Comparison of ENCODE assay signal across 14 cellular contexts in the genomic region with DNA sequence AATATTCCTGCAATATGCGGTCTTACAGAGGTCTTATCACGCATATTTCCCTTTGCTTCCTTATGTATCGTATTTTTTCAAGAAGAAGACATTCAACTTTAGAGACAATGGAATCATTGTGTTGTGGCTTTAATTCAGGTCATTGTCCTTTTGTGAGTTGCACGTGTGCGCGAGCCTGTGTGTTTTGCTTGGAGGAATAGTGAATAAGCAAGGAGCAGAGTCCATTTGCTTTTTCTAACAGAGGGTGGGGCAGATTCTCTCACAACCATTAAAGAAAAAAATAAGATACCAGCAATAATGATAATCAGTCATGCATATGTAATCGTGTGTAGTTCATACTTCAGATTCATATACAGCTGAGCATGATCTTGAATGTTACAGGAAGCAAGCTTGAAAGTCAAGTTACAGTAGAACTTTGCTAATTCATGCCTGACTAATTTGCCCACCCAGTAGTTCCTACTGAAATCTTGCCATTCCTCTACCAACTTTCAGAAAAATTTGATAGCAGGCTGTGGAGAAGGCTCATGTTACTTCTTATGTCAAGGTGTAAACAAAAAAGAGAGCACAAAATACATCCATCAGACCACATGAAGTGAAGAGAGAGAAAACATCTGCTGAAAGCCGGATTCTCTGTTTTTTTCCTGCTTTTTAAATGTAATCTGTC.
DNase-seq lines count a peak whose midpoint lies in the region; ATAC-seq and TF ChIP-seq lines count a peak whose summit lies in the region.
"Had no signal": no experiment of that assay in that cellular context is flagged by ENCODE, and none has a peak within 500 bp of the region (broad histone marks: within the 10 kb centered on the region; RNA-seq: fewer than 3 reads in every experiment).

No MANE protein-coding gene starts in this region.

- ATAC-seq in Right ventricle myocardium inferior (no peak), HG03521 (IDR thresholded peaks at IDR 0.05; ENCODE audit: unreplicated experiment) (no peak)
- ATAC-seq: activated CD8-positive, alpha-beta T cell treated with anti-CD3 and anti-CD28 coated beads for 36 hours; activated naive CD4-positive, alpha-beta T cell treated with anti-CD3 and anti-CD28 coated beads, Interleukin-2, amount 50 U/mL, for 72 hours had no signal

- H3K4me3 Mint-ChIP-seq in brain = peak overlapping the region in 3 of 5 experiments; percentile 39 to 40 (median 40)
- H3K4me3 Mint-ChIP-seq: activated CD8-positive, alpha-beta T cell treated with anti-CD3 and anti-CD28 coated beads for 36 hours had no signal

- peak overlapping the region; percentile 19 to 88 (median 74) for H3K27ac Mint-ChIP-seq in brain
- H3K27ac Mint-ChIP-seq: activated CD8-positive, alpha-beta T cell treated with anti-CD3 and anti-CD28 coated beads for 36 hours; activated naive CD4-positive, alpha-beta T cell treated with anti-CD3 and anti-CD28 coated beads, Interleukin-2, amount 50 U/mL, for 72 hours had no signal

- TF ChIP-seq CTCF in right atrium auricular region (IDR thresholded peaks at IDR 0.05) (no peak), brain (conservative IDR thresholded peaks at IDR 0.05) (no peak), GM13977 (IDR thresholded peaks at IDR 0.05; ENCODE audit: extremely low read depth, insufficient read depth, missing control alignments) (no peak)

- H3K27ac ChIP-seq in right atrium auricular region (peak overlapping the region; percentile 16 to 83), mucosa of rectum (ENCODE audit: low read depth in 2 of 2, low read length in 2 of 2) (peak overlapping the region; percentile 83 to 94)
- H3K27ac ChIP-seq: dorsolateral prefrontal cortex had no signal

- DNase-seq in right atrium auricular region (ENCODE audit: low spot score) (no peak), Right ventricle myocardium inferior (ENCODE audit: missing footprints) (no peak), NCI-H2029 (lab: John Stamatoyannopoulos, UW) (no peak), NCI-H1417 treated with DMSO at 0.1 percent for 48 hours (lab: John Stamatoyannopoulos, UW) (no peak), GM13977 (ENCODE audit: low spot score) (no peak)
- DNase-seq: activated CD8-positive, alpha-beta T cell treated with anti-CD3 and anti-CD28 coated beads for 36 hours; dorsolateral prefrontal cortex; KG1; NCI-H345; occipital lobe had no signal

- H3K36me3 ChIP-seq in right atrium auricular region (no peaks in the 10 kb centered on the region), mucosa of rectum (ENCODE audit: control insufficient read depth in 2 of 2, insufficient read depth in 2 of 2, low read length in 2 of 2) (no peaks in the 10 kb centered on the region)

- no peaks in the 10 kb centered on the region for H3K9me3 Mint-ChIP-seq in brain
- H3K9me3 Mint-ChIP-seq: activated CD8-positive, alpha-beta T cell treated with anti-CD3 and anti-CD28 coated beads for 36 hours; activated naive CD4-positive, alpha-beta T cell treated with anti-CD3 and anti-CD28 coated beads, Interleukin-2, amount 50 U/mL, for 72 hours had no signal

- H3K36me3 Mint-ChIP-seq in brain = peaks cover 23% of the 10 kb centered on the region
- H3K36me3 Mint-ChIP-seq: activated naive CD4-positive, alpha-beta T cell treated with anti-CD3 and anti-CD28 coated beads, Interleukin-2, amount 50 U/mL, for 72 hours had no signal

- peaks cover 90% of the 10 kb centered on the region for H3K4me1 Mint-ChIP-seq in brain

- intact Hi-C loops in Right ventricle myocardium inferior (cut with DNase I) = no loop called here

- in situ Hi-C loops in GM13977 (cut with MboI; ENCODE audit: low pct_unique_long_range_greater_than_20kb, low sequenced_read_pairs, unreplicated experiment) = no loop called here

- H3K4me1 ChIP-seq in right atrium auricular region (peaks cover 0 to 74% of the 10 kb centered on the region in 2 donors), mucosa of rectum (ENCODE audit: control insufficient read depth in 2 of 2, insufficient read depth in 2 of 2, low read length in 2 of 2) (peaks cover 30 to 48% of the 10 kb centered on the region in 2 donors)

- H3K27me3 Mint-ChIP-seq in brain = no peaks in the 10 kb centered on the region

- H3K9ac ChIP-seq in mucosa of rectum (ENCODE audit: low read depth in 1 of 2, low read length in 2 of 2) = peak overlapping the region; percentile 9 to 65

- H3K27me3 ChIP-seq in right atrium auricular region = no peaks in the 10 kb centered on the region
- no peaks in the 10 kb centered on the region for H3K27me3 ChIP-seq in mucosa of rectum (ENCODE audit: control insufficient read depth in 2 of 2, insufficient read depth in 2 of 2, low read length in 2 of 2)
- H3K27me3 ChIP-seq: dorsolateral prefrontal cortex had no signal

- no peaks in the 10 kb centered on the region for H3K9me3 ChIP-seq in right atrium auricular region
- H3K9me3 ChIP-seq in mucosa of rectum (ENCODE audit: control insufficient read depth in 2 of 2, low read length in 2 of 2) = no peaks in the 10 kb centered on the region

- no peak overlapping the region for H3K4me3 ChIP-seq in right atrium auricular region
- peak overlapping the region; percentile 20 to 46 for H3K4me3 ChIP-seq in mucosa of rectum (ENCODE audit: low read length in 2 of 2)

Comparison
In these comparisons a context has a peak if more than half of its experiments do, and no peak if none do; other contexts are left out.
1. H3K4me3 ChIP-seq: peak in mucosa of rectum (2 of 2); none in right atrium auricular region (0 of 2).